ENCODE assay signal across 1 cellular context in genomic region chr2:172427256-172427989, GRCh38.
A peak's percentile ranks its signal among the peaks of the same experiment; 100 is the strongest.
TF ChIP-seq lines count a peak whose summit lies in the region.

Gene ITGA6 (plus strand): TSS chr2:172427586.

TF ChIP-seq in HEK293, 187 proteins besides CTCF, POLR2A, EP300 and RAD21 (continued from another document and continues in another):
- TF ChIP-seq, protein P1, sequence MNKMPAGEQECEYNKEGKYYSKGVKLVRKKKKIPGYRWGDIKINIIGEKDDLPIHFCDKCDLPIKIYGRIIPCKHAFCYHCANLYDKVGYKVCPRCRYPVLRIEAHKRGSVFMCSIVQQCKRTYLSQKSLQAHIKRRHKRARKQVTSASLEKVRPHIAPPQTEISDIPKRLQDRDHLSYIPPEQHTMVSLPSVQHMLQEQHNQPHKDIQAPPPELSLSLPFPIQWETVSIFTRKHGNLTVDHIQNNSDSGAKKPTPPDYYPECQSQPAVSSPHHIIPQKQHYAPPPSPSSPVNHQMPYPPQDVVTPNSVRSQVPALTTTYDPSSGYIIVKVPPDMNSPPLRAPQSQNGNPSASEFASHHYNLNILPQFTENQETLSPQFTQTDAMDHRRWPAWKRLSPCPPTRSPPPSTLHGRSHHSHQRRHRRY (tag by site-specific recombination; IDR thresholded peaks at IDR 0.05), result no peak
- TF ChIP-seq ZNF529 (tag by site-specific recombination; IDR thresholded peaks at IDR 0.05; ENCODE audit: insufficient replicate concordance), result no peak
- TF ChIP-seq ZNF76 (tag by site-specific recombination; IDR thresholded peaks at IDR 0.05; ENCODE audit: borderline replicate concordance, low read depth), result peak; percentile 24; the same call in 1 of the 2 replicates
- no peak for TF ChIP-seq ZNF354C (tag by site-specific recombination; IDR thresholded peaks at IDR 0.05; ENCODE audit: borderline replicate concordance, low read depth)
- TF ChIP-seq, protein P2, sequence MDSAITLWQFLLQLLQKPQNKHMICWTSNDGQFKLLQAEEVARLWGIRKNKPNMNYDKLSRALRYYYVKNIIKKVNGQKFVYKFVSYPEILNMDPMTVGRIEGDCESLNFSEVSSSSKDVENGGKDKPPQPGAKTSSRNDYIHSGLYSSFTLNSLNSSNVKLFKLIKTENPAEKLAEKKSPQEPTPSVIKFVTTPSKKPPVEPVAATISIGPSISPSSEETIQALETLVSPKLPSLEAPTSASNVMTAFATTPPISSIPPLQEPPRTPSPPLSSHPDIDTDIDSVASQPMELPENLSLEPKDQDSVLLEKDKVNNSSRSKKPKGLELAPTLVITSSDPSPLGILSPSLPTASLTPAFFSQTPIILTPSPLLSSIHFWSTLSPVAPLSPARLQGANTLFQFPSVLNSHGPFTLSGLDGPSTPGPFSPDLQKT (IDR thresholded peaks at IDR 0.05; ENCODE audit: borderline replicate concordance, low read depth, low read length), result no peak
- no peak for TF ChIP-seq SP7 (tag by site-specific recombination; IDR thresholded peaks at IDR 0.05)
- no peak for TF ChIP-seq ZNF830 (tag by site-specific recombination; IDR thresholded peaks at IDR 0.05; ENCODE audit: low read depth)
- no peak for TF ChIP-seq ZNF26 (tag by site-specific recombination; IDR thresholded peaks at IDR 0.05)
- no peak for TF ChIP-seq ZNF747 (tag by site-specific recombination; IDR thresholded peaks at IDR 0.05)
- TF ChIP-seq HOXA7 (CRISPR knock-in tag; IDR thresholded peaks at IDR 0.05; ENCODE audit: borderline replicate concordance), result no peak
- TF ChIP-seq ZNF280C (tag by site-specific recombination; IDR thresholded peaks at IDR 0.05), result no peak
- no peak for TF ChIP-seq ZNF416 (tag by site-specific recombination; IDR thresholded peaks at IDR 0.05)
- TF ChIP-seq ZNF16 (tag by site-specific recombination; IDR thresholded peaks at IDR 0.05; ENCODE audit: low read depth), result no peak
- no peak for TF ChIP-seq REPIN1 (tag by site-specific recombination; IDR thresholded peaks at IDR 0.05; ENCODE audit: low read depth)
- no peak for TF ChIP-seq KLF16 (tag by site-specific recombination; IDR thresholded peaks at IDR 0.05)
- TF ChIP-seq ZBTB11 (tag by site-specific recombination; conservative IDR thresholded peaks at IDR 0.05; ENCODE audit: low read depth), result no peak
- no peak for TF ChIP-seq TSHZ1 (tag by site-specific recombination; IDR thresholded peaks at IDR 0.05; ENCODE audit: borderline replicate concordance)
- TF ChIP-seq PATZ1 (tag by site-specific recombination; IDR thresholded peaks at IDR 0.05), result no peak
- TF ChIP-seq ZNF610 (tag by site-specific recombination; IDR thresholded peaks at IDR 0.05; ENCODE audit: borderline replicate concordance), result no peak
- no peak for TF ChIP-seq ZFP37 (tag by site-specific recombination; IDR thresholded peaks at IDR 0.05)
- TF ChIP-seq ZNF146 (tag by site-specific recombination; IDR thresholded peaks at IDR 0.05), result no peak
- peak; percentile 5; the same call in 1 of the 2 replicates for TF ChIP-seq ZNF549 (tag by site-specific recombination; IDR thresholded peaks at IDR 0.05)
- TF ChIP-seq KLF8 (tag by site-specific recombination; IDR thresholded peaks at IDR 0.05), result 0 out of 2 replicates have a peak, but pooled peaks have one; percentile 28
- TF ChIP-seq, protein P3, sequence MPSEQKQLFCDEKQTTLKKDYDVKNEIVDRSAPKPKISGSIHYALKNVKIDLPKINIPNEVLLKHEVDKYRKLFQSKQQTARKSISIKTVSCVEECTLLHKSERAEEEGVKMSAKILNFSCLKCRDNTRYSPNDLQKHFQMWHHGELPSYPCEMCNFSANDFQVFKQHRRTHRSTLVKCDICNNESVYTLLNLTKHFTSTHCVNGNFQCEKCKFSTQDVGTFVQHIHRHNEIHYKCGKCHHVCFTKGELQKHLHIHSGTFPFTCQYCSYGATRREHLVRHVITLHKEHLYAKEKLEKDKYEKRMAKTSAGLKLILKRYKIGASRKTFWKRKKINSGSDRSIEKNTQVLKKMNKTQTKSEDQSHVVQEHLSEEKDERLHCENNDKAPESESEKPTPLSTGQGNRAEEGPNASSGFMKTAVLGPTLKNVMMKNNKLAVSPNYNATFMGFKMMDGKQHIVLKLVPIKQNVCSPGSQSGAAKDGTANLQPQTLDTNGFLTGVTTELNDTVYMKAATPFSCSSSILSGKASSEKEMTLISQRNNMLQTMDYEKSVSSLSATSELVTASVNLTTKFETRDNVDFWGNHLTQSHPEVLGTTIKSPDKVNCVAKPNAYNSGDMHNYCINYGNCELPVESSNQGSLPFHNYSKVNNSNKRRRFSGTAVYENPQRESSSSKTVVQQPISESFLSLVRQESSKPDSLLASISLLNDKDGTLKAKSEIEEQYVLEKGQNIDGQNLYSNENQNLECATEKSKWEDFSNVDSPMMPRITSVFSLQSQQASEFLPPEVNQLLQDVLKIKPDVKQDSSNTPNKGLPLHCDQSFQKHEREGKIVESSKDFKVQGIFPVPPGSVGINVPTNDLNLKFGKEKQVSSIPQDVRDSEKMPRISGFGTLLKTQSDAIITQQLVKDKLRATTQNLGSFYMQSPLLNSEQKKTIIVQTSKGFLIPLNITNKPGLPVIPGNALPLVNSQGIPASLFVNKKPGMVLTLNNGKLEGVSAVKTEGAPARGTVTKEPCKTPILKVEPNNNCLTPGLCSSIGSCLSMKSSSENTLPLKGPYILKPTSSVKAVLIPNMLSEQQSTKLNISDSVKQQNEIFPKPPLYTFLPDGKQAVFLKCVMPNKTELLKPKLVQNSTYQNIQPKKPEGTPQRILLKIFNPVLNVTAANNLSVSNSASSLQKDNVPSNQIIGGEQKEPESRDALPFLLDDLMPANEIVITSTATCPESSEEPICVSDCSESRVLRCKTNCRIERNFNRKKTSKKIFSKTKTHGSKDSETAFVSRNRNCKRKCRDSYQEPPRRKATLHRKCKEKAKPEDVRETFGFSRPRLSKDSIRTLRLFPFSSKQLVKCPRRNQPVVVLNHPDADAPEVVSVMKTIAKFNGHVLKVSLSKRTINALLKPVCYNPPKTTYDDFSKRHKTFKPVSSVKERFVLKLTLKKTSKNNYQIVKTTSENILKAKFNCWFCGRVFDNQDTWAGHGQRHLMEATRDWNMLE (tag by site-specific recombination; conservative IDR thresholded peaks at IDR 0.05; ENCODE audit: low read depth), result no peak
- TF ChIP-seq ZNF18 (tag by site-specific recombination; IDR thresholded peaks at IDR 0.05), result no peak
